7 cellular contexts compared by ENCODE assay signal in the genomic region with DNA sequence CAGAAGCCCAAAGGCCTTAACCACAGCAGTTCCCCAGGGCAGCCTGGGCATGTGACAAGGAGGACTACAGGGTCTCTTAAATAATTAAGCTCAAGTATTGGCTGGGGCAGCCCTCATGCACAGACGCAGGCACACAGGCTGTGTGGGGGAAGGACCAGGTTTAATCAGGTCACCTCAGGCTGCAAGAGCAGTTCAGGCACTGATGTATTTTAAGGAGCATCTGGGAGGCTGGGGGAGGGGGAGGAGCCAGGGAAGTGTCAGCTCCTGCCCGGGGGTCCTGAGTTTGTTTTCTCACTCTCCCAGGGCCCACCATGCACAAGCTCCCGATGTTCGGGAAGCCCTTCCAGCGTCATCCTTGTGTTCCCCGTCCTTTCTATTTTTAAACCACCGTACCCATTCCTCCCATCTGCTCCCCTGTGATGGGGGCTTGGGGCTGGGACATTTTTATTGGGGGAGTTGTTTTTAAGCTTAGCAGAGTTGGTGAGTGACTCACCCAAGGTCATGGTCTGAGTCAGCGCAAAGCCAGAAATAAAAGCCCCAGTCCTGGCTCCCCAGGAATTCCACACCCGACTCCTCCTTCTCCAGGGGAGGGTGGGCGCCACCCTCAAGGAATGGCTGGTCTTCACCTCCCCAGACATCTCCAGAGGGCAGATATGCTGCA. TPM values are rescaled to one million over a fixed set of nuclear protein-coding genes. Genes with fewer than 3 reads are reported as not detected.
DNase-seq lines count a peak whose midpoint lies in the region; ATAC-seq, FAIRE-seq and TF ChIP-seq lines count a peak whose summit lies in the region.
"Had no signal": no experiment of that assay in that cellular context is flagged by ENCODE, and none has a peak within 500 bp of the region (broad histone marks: within the 10 kb centered on the region; RNA-seq: fewer than 3 reads in every experiment).

No MANE protein-coding gene starts in this region.

- H3K36me3 ChIP-seq in sigmoid colon: no peaks in the 10 kb centered on the region

- WGBS in sigmoid colon, 2 donors: 45 to 51% methylated on average over 10 of the region's 10 CpGs

- H3K9me3 ChIP-seq in sigmoid colon: no peaks in the 10 kb centered on the region

- no peak for ATAC-seq in HG02973 (IDR thresholded peaks at IDR 0.05; ENCODE audit: unreplicated experiment)

- intact Hi-C loops in sigmoid colon (cut with DNase I): no loop called here

- peak overlapping the region in 2 of 4 donors; percentile 1 to 15 for H3K4me3 ChIP-seq in sigmoid colon

- H3K4me1 ChIP-seq in sigmoid colon: peaks cover 0 to 66% (median 55%) of the 10 kb centered on the region in 4 donors

- H3K27ac ChIP-seq in sigmoid colon: peak overlapping the region; percentile 47 to 91 (median 86)

- TF ChIP-seq POLR2A in sigmoid colon (IDR thresholded peaks at IDR 0.05): no peak

- no peak for TF ChIP-seq CTCF in sigmoid colon (IDR thresholded peaks at IDR 0.05)

- no peaks in the 10 kb centered on the region for H3K27me3 ChIP-seq in sigmoid colon

- no peak for FAIRE-seq in HTR-8/SVneo (lab: Jason Lieb, UNC)

- DNase-seq in HTR-8/SVneo (ENCODE audit: insufficient read length, low spot score) (peak; percentile 76), dermis blood vessel endothelial cell (peak; percentile 53), sigmoid colon (no peak), Ammon's horn (ENCODE audit: low spot score) (no peak), NCI-H2029 treated with DMSO at 0.1 percent for 48 hours (lab: John Stamatoyannopoulos, UW) (no peak)
- DNase-seq: activated CD4-positive, alpha-beta T cell treated with anti-CD3 and anti-CD28 coated beads, Interleukin-2, amount 10 ng/mL, durations not matched to agents 24 days and 14 days had no signal

- TF ChIP-seq EP300 in sigmoid colon (IDR thresholded peaks at IDR 0.05): peak in 2 of 4 donors; percentile 41 to 68

RNA-seq across cellular contexts. Expression of a gene that starts 2.4 kb away (rescaled TPM):
- total RNA-seq in dermis blood vessel endothelial cell: not detected in 2 replicates
- 10 to 100 TPM in 2 of 4 donors, 1 to 10 TPM in 2; 6.4 to 19.9 (median 10.6) TPM for total RNA-seq in sigmoid colon
- 1 to 10 TPM in 1 of 3 donors, under 1 TPM in 2; 0.46 to 1.2 (median 0.60) TPM for polyA plus RNA-seq in sigmoid colon
- total RNA-seq: activated CD4-positive, alpha-beta T cell treated with anti-CD3 and anti-CD28 coated beads, Interleukin-2, amount 10 ng/mL, durations not matched to agents 24 days and 14 days had no signal

RNA-seq across cellular contexts. Expression of a gene that starts 18.9 kb away (rescaled TPM):
- total RNA-seq in dermis blood vessel endothelial cell (11.7 and 20.3 TPM in 2 replicates), sigmoid colon (10 to 100 TPM; 10.3 to 14.4 (median 12.2) TPM)
- 10 to 100 TPM in 1 of 3 donors, 1 to 10 TPM in 2; 4.6 to 19.7 (median 7.2) TPM for polyA plus RNA-seq in sigmoid colon

RNA-seq across cellular contexts. Expression of a gene that starts 26.5 kb away (rescaled TPM):
- 2.3 and 3.6 TPM in 2 replicates for total RNA-seq in dermis blood vessel endothelial cell
- 10 to 100 TPM; 35.0 to 58.9 (median 43.6) TPM for total RNA-seq in sigmoid colon
- 100 to 1,000 TPM in 1 of 3 donors, 10 to 100 TPM in 2; 52.4 to 102 (median 67.3) TPM for polyA plus RNA-seq in sigmoid colon

RNA-seq across cellular contexts. Expression of a gene that starts 57.7 kb away (rescaled TPM):
- total RNA-seq in dermis blood vessel endothelial cell: 16.5 and 26.7 TPM in 2 replicates
- 10 to 100 TPM; 11.0 to 29.1 (median 16.9) TPM for total RNA-seq in sigmoid colon
- 10 to 100 TPM; 10.2 to 19.2 (median 12.5) TPM for polyA plus RNA-seq in sigmoid colon

RNA-seq across cellular contexts. Expression of a gene that starts 57.9 kb away (rescaled TPM):
- total RNA-seq in dermis blood vessel endothelial cell (343 and 459 TPM in 2 replicates), sigmoid colon (100 to 1,000 TPM; 143 to 220 (median 202) TPM)
- 100 to 1,000 TPM; 141 to 203 (median 149) TPM for polyA plus RNA-seq in sigmoid colon

Comparison
In these comparisons a context has a peak if more than half of its experiments do, and no peak if none do; other contexts are left out.
1. DNase-seq: peak in HTR-8/SVneo (single experiment) and dermis blood vessel endothelial cell (single experiment); none in sigmoid colon (single experiment), Ammon's horn (single experiment) and NCI-H2029 treated with DMSO at 0.1 percent for 48 hours (single experiment).